Comparison of ENCODE assay signal across 11 cellular contexts in the genomic region with DNA sequence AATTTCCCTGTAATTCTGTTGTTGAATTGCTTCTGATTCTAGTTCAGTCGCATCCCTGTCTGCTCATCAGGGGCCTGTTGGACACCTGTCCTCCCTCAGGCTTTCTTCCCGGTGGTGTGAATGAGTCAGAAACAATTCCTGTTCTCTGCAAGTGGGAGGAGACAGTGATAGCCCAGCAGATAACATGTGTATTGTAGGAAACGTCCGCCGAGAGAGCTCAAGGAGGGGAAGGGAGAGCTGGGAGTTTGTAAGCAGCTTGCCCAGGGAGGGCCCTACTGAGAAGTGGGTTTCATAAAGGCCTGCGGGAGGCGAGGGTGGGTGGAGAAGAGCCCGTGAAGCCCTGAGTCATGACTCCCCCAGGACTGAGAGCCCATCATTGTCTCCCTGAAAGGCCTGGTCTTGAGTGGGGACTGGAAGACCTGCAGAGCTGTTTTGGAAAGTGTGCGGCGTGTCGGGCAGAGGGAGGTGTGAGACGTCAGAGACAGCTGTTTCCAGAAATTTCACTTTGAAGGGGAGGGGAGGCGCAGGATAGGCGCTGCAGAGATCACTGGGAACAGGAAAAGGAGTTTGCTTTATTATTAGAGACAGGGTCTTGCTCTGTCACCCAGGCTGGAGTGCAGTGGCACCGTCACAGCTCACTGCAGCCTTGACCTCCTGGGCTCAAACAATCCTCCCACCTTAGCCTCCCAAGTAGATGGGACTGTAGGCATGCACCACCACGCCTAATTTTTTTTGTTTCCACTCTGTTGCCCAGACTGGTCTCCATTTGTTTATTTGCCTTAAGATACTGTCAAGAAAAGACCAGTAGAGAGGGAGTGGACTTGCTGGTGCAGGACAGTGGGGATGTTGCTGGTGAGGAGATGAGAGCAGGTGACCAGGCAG. TPM values are rescaled to one million over a fixed set of nuclear protein-coding genes. Genes with fewer than 3 reads are reported as not detected.
DNase-seq lines count a peak whose midpoint lies in the region; ATAC-seq and TF ChIP-seq lines count a peak whose summit lies in the region.
"Had no signal": no experiment of that assay in that cellular context is flagged by ENCODE, and none has a peak within 500 bp of the region (broad histone marks: within the 10 kb centered on the region; RNA-seq: fewer than 3 reads in every experiment).

No MANE protein-coding gene starts in this region.

- no peaks in the 10 kb centered on the region for H3K27me3 ChIP-seq in CD4-positive, alpha-beta memory T cell (ENCODE audit: insufficient read depth, low read length)
- no peaks in the 10 kb centered on the region for H3K27me3 ChIP-seq in vagina
- H3K27me3 ChIP-seq: gastrocnemius medialis had no signal

- no peak overlapping the region for H3K4me3 Mint-ChIP-seq in CD4-positive, alpha-beta memory T cell
- no peak overlapping the region for H3K4me3 Mint-ChIP-seq in central memory CD8-positive, alpha-beta T cell

- DNase-seq in CD4-positive, alpha-beta memory T cell = no peak
- DNase-seq in M059J (ENCODE audit: low read depth) (peak; percentile 75), ecto neural progenitor cell (ENCODE audit: low spot score) (no peak), vagina (ENCODE audit: extremely low spot score in 2 of 2) (no peak), SIG-M5 (lab: John Stamatoyannopoulos, UW) (no peak)
- no peak for DNase-seq in central memory CD8-positive, alpha-beta T cell (ENCODE audit: low spot score in 2 of 2)
- DNase-seq: NCI-H1930 had no signal

- ATAC-seq in central memory CD8-positive, alpha-beta T cell (replicated peaks; ENCODE audit: extremely low read depth, poor library complexity, severe bottlenecking) = no peak
- ATAC-seq in activated CD4-positive, CD25-positive, alpha-beta regulatory T cell treated with anti-CD3 and anti-CD28 coated beads, Interleukin-2, amount 50 U/mL, for 24 hours = no peak
- ATAC-seq: gastrocnemius medialis had no signal

- no peaks in the 10 kb centered on the region for H3K9me3 ChIP-seq in CD4-positive, alpha-beta memory T cell (ENCODE audit: control insufficient read depth in 1 of 2, low read length in 2 of 2)
- H3K9me3 ChIP-seq in mesodermal cell (ENCODE audit: control insufficient read depth, low read length) = no peaks in the 10 kb centered on the region
- H3K9me3 ChIP-seq in vagina = no peaks in the 10 kb centered on the region
- H3K9me3 ChIP-seq: gastrocnemius medialis had no signal

- CTCF ChIA-PET in CD4-positive, alpha-beta memory T cell (lab: Charles Lee; ENCODE audit: partially characterized antibody) = no interaction called here

- peaks cover 40% of the 10 kb centered on the region for H3K36me3 ChIP-seq in CD4-positive, alpha-beta memory T cell (ENCODE audit: insufficient read depth, low read length)
- H3K36me3 ChIP-seq in mesodermal cell (ENCODE audit: control insufficient read depth, insufficient read depth, low read length) = peaks cover 64% of the 10 kb centered on the region
- peaks cover 0 to 63% of the 10 kb centered on the region in 2 donors for H3K36me3 ChIP-seq in vagina

- no peaks in the 10 kb centered on the region for H3K27me3 Mint-ChIP-seq in CD4-positive, alpha-beta memory T cell
- H3K27me3 Mint-ChIP-seq in central memory CD8-positive, alpha-beta T cell = no peaks in the 10 kb centered on the region

- H3K36me3 Mint-ChIP-seq in CD4-positive, alpha-beta memory T cell = peaks cover 78 to 82% of the 10 kb centered on the region in 2 donors
- peaks cover 46% of the 10 kb centered on the region for H3K36me3 Mint-ChIP-seq in central memory CD8-positive, alpha-beta T cell (ENCODE audit: insufficient read depth)

- intact Hi-C loops in CD4-positive, alpha-beta memory T cell (cut with micrococcal nuclease) = no loop called here
- intact Hi-C loops in vagina (cut with DNase I) = no loop called here

- no peaks in the 10 kb centered on the region for H3K4me1 ChIP-seq in CD4-positive, alpha-beta memory T cell (ENCODE audit: insufficient read depth, low read length)
- H3K4me1 ChIP-seq in mesodermal cell (ENCODE audit: control insufficient read depth, insufficient read depth, low read length, poor library complexity, severe bottlenecking) (peaks cover 24% of the 10 kb centered on the region), vagina (no peaks in the 10 kb centered on the region)
- H3K4me1 ChIP-seq: gastrocnemius medialis had no signal

- H3K4me1 Mint-ChIP-seq in CD4-positive, alpha-beta memory T cell = peaks cover 0 to 15% (median 8%) of the 10 kb centered on the region in 4 donors
- peaks cover 14% of the 10 kb centered on the region for H3K4me1 Mint-ChIP-seq in central memory CD8-positive, alpha-beta T cell

- POLR2A ChIA-PET in CD4-positive, alpha-beta memory T cell (lab: Charles Lee; ENCODE audit: partially characterized antibody) = no interaction called here

- H3K9me3 Mint-ChIP-seq in CD4-positive, alpha-beta memory T cell = no peaks in the 10 kb centered on the region
- H3K9me3 Mint-ChIP-seq in central memory CD8-positive, alpha-beta T cell = no peaks in the 10 kb centered on the region

- 46 to 48% methylated on average over 14 to 15 of the region's 16 CpGs for WGBS in mesodermal cell (ENCODE audit: insufficient coverage in 2 of 2), 2 experiments

- H3K27ac Mint-ChIP-seq in CD4-positive, alpha-beta memory T cell = peak overlapping the region; percentile 35 to 80 (median 69)
- peak overlapping the region; percentile 62 for H3K27ac Mint-ChIP-seq in central memory CD8-positive, alpha-beta T cell (ENCODE audit: low read depth)

- no peak overlapping the region for H3K4me3 ChIP-seq in CD4-positive, alpha-beta memory T cell (ENCODE audit: low read length in 2 of 2)
- no peak overlapping the region for H3K4me3 ChIP-seq in mesodermal cell (ENCODE audit: extremely low read depth, insufficient read depth, low read length, poor library complexity, severe bottlenecking)
- no peak overlapping the region for H3K4me3 ChIP-seq in vagina
- H3K4me3 ChIP-seq: gastrocnemius medialis had no signal

- no peak for TF ChIP-seq CTCF in vagina (IDR thresholded peaks at IDR 0.05)

- no peak for TF ChIP-seq POLR2A in vagina (IDR thresholded peaks at IDR 0.05)

- no peak overlapping the region for H3K27ac ChIP-seq in CD4-positive, alpha-beta memory T cell (ENCODE audit: low read depth, low read length)
- peak overlapping the region; percentile 73 for H3K27ac ChIP-seq in mesodermal cell (ENCODE audit: low read depth, low read length, severe bottlenecking)
- H3K27ac ChIP-seq in vagina = no peak overlapping the region
- H3K27ac ChIP-seq: gastrocnemius medialis had no signal

RNA-seq across cellular contexts. Expression of a gene that starts 35.3 kb away (rescaled TPM):
- 100 to 1,000 TPM; 233 to 243 TPM for total RNA-seq in CD4-positive, alpha-beta memory T cell
- 10 to 100 TPM; 35.9 to 39.2 TPM for polyA plus RNA-seq in CD4-positive, alpha-beta memory T cell
- 21.1 and 23.8 TPM in 2 replicates for total RNA-seq in M059J (2014; rRNA removed; shearing (Covaris generic))
- 38.5 TPM for polyA plus RNA-seq in mesodermal cell (2013, experiment 1 of 2)
- polyA plus RNA-seq in mesodermal cell (2013, experiment 2 of 2) = 35.6 TPM
- 75.9 TPM for total RNA-seq in vagina

RNA-seq across cellular contexts. Expression of a gene that starts 38.7 kb away (rescaled TPM):
- total RNA-seq in CD4-positive, alpha-beta memory T cell = not detected
- not detected for polyA plus RNA-seq in CD4-positive, alpha-beta memory T cell
- not detected in 2 replicates for total RNA-seq in M059J (2014; rRNA removed; shearing (Covaris generic))
- not detected for polyA plus RNA-seq in mesodermal cell (2013, experiment 1 of 2)
- not detected for polyA plus RNA-seq in mesodermal cell (2013, experiment 2 of 2)
- total RNA-seq in vagina = not detected
- total RNA-seq: activated CD8-positive, alpha-beta memory T cell treated with anti-CD3 and anti-CD28 coated beads for 36 hours; gastrocnemius medialis had no signal

RNA-seq across cellular contexts. Expression of a gene that starts 40.1 kb away (rescaled TPM):
- 10 to 100 TPM; 15.3 to 16.2 TPM for total RNA-seq in CD4-positive, alpha-beta memory T cell
- polyA plus RNA-seq in CD4-positive, alpha-beta memory T cell = 10 to 100 TPM; 17.7 to 18.0 TPM
- total RNA-seq in M059J (2014; rRNA removed; shearing (Covaris generic)) = 99.2 and 123 TPM in 2 replicates
- 156 TPM for polyA plus RNA-seq in mesodermal cell (2013, experiment 1 of 2)
- polyA plus RNA-seq in mesodermal cell (2013, experiment 2 of 2) = 122 TPM
- total RNA-seq in vagina = 26.8 TPM

RNA-seq across cellular contexts. Expression of a gene that starts 49.5 kb away (rescaled TPM):
- not detected for total RNA-seq in CD4-positive, alpha-beta memory T cell
- polyA plus RNA-seq in CD4-positive, alpha-beta memory T cell = not detected
- total RNA-seq in M059J (2014; rRNA removed; shearing (Covaris generic)) = not detected in 2 replicates
- not detected for polyA plus RNA-seq in mesodermal cell (2013, experiment 1 of 2)
- not detected for polyA plus RNA-seq in mesodermal cell (2013, experiment 2 of 2)
- total RNA-seq in vagina = not detected
- total RNA-seq: activated CD8-positive, alpha-beta memory T cell treated with anti-CD3 and anti-CD28 coated beads for 36 hours had no signal

RNA-seq across cellular contexts. Expression of a gene that starts 59.9 kb away (rescaled TPM):
- not detected for total RNA-seq in CD4-positive, alpha-beta memory T cell
- polyA plus RNA-seq in CD4-positive, alpha-beta memory T cell = not detected
- not detected in 2 replicates for total RNA-seq in M059J (2014; rRNA removed; shearing (Covaris generic))
- not detected for polyA plus RNA-seq in mesodermal cell (2013, experiment 1 of 2)
- not detected for polyA plus RNA-seq in mesodermal cell (2013, experiment 2 of 2)
- not detected for total RNA-seq in vagina
- total RNA-seq: activated CD8-positive, alpha-beta memory T cell treated with anti-CD3 and anti-CD28 coated beads for 36 hours; gastrocnemius medialis had no signal
